In genomic region chr2:82539222-82539621, GRCh38 we compare ENCODE assay signal across 1 cellular context.
TF ChIP-seq lines count a peak whose summit lies in the region.

No MANE protein-coding gene starts in this region.

TF ChIP-seq in GM12878, 131 proteins besides CTCF, POLR2A, EP300 and RAD21 (continued from another document and continues in another):
- TF ChIP-seq MLLT1 (IDR thresholded peaks at IDR 0.05) (no peak), SPI1 (IDR thresholded peaks at IDR 0.05; ENCODE audit: borderline replicate concordance, insufficient read depth, low read depth, low read length) (no peak), TAF1 (IDR thresholded peaks at IDR 0.05; ENCODE audit: borderline replicate concordance, low read depth, low read length) (no peak), ESRRA (IDR thresholded peaks at IDR 0.05; ENCODE audit: low read length) (no peak), TCF12 (IDR thresholded peaks at IDR 0.05; ENCODE audit: low read depth, low read length) (no peak), IRF5 (IDR thresholded peaks at IDR 0.05; ENCODE audit: borderline replicate concordance) (no peak), SP1 (IDR thresholded peaks at IDR 0.05; ENCODE audit: low read depth, low read length) (no peak), PML (IDR thresholded peaks at IDR 0.05; ENCODE audit: low read length) (no peak), STAT3 (IDR thresholded peaks at IDR 0.05; ENCODE audit: low read depth, low read length) (no peak), BMI1 (IDR thresholded peaks at IDR 0.05; ENCODE audit: borderline replicate concordance) (no peak), JUND (IDR thresholded peaks at IDR 0.05; ENCODE audit: low read depth, low read length) (peak; percentile 59; the same call in 1 of the 2 replicates), MEF2B (IDR thresholded peaks at IDR 0.05; ENCODE audit: partially characterized antibody, poor library complexity, severe bottlenecking) (peak; percentile 69), FOXM1 (IDR thresholded peaks at IDR 0.05; ENCODE audit: low read depth, low read length) (no peak), ZNF384 (IDR thresholded peaks at IDR 0.05; ENCODE audit: borderline replicate concordance, low read depth, low read length) (peak; percentile 37; the same call in 1 of the 2 replicates), KAT2A (conservative IDR thresholded peaks at IDR 0.05; ENCODE audit: control insufficient read depth, low read depth, low read length) (no peak), ZBTB40 (IDR thresholded peaks at IDR 0.05; ENCODE audit: borderline replicate concordance) (no peak), TCF3 (IDR thresholded peaks at IDR 0.05; ENCODE audit: borderline replicate concordance, insufficient read depth, low read depth, low read length) (no peak), CUX1 (IDR thresholded peaks at IDR 0.05; ENCODE audit: insufficient replicate concordance, low read depth, low read length) (no peak), PKNOX1 (IDR thresholded peaks at IDR 0.05) (no peak), SMAD1 (IDR thresholded peaks at IDR 0.05; ENCODE audit: low read depth, partially characterized antibody) (no peak), SMARCA5 (IDR thresholded peaks at IDR 0.05) (no peak), ZZZ3 (IDR thresholded peaks at IDR 0.05; ENCODE audit: control insufficient read depth, insufficient read length, low read depth) (no peak), ZNF274 (IDR thresholded peaks at IDR 0.05; ENCODE audit: insufficient read depth, insufficient read length) (no peak), REST (IDR thresholded peaks at IDR 0.05; ENCODE audit: low read depth, low read length) (no peak), NFIC (IDR thresholded peaks at IDR 0.05; ENCODE audit: low read depth, low read length) (no peak), HCFC1 (IDR thresholded peaks at IDR 0.05; ENCODE audit: low read length) (no peak), POLR2AphosphoS2 (IDR thresholded peaks at IDR 0.05; ENCODE audit: low read depth, low read length) (no peak), SRF (IDR thresholded peaks at IDR 0.05; ENCODE audit: low read depth in 2 of 2, low read length in 2 of 2) (no peak), ATF7 (IDR thresholded peaks at IDR 0.05; ENCODE audit: low read depth) (0 out of 2 replicates have a peak, but pooled peaks have one; percentile 16), SMC3 (IDR thresholded peaks at IDR 0.05; ENCODE audit: borderline replicate concordance, low read length) (no peak), ETV6 (conservative IDR thresholded peaks at IDR 0.05 in 1 of 2, IDR thresholded peaks at IDR 0.05 in 1 of 2; ENCODE audit: borderline replicate concordance in 1 of 2, low read depth in 1 of 2) (no peak), RELB (IDR thresholded peaks at IDR 0.05; ENCODE audit: low read depth) (peak; percentile 37; the same call in 1 of the 2 replicates), TCF7 (IDR thresholded peaks at IDR 0.05; ENCODE audit: borderline replicate concordance) (no peak), ZBTB11 (CRISPR knock-in tag; IDR thresholded peaks at IDR 0.05) (no peak)
